Comparison of ENCODE assay signal across 32 cellular contexts in genomic region chr1:248775496-248775895, GRCh38. TPM values are rescaled to one million over a fixed set of nuclear protein-coding genes. Genes with fewer than 3 reads are reported as not detected.
DNase-seq lines count a peak whose midpoint lies in the region; FAIRE-seq lines count a peak whose summit lies in the region.
"Had no signal": no experiment of that assay in that cellular context is flagged by ENCODE, and none has a peak within 500 bp of the region (broad histone marks: within the 10 kb centered on the region; RNA-seq: fewer than 3 reads in every experiment).

No MANE protein-coding gene starts in this region.

- H3K4me1 ChIP-seq in small intestine (ENCODE audit: control insufficient read depth in 2 of 2, insufficient read depth in 1 of 2, low read depth in 1 of 2, low read length in 1 of 2) = peaks cover 0 to 5% of the 10 kb centered on the region in 2 donors
- H3K4me1 ChIP-seq: A549, BE2C, BLaER1, Caco-2 had no signal

- WGBS in small intestine, 3 donors = 21 to 60% (median 22%) methylated on average over 4 of the region's 4 CpGs

- no peaks in the 10 kb centered on the region for H3K27me3 ChIP-seq in small intestine (ENCODE audit: control insufficient read depth in 2 of 2, insufficient read depth in 2 of 2, low read length in 2 of 2)
- H3K27me3 ChIP-seq: BLaER1; BLaER1 treated with 17β-estradiol and CSF1 and Interleukin-3, amounts not matched to agents 10 nM and 100 nM had no signal

- FAIRE-seq in small intestine (lab: Jason Lieb, UNC) = peak; percentile 77
- FAIRE-seq: A204.1, A549, D721Med had no signal

- peak; percentile 98 for DNase-seq in small intestine
- no peak for DNase-seq in glomerular visceral epithelial cell (ENCODE audit: extremely low spot score)
- DNase-seq: 8988T; ACHN; AML-193; BE2C; C1 segment of cervical spinal cord; Calu3; CD4-positive, alpha-beta memory T cell; CD4-positive, alpha-beta T cell; CD4-positive, CD25-positive, alpha-beta regulatory T cell; CD8-positive, alpha-beta memory T cell; CD8-positive, alpha-beta T cell; COR-L47; DMS 273 treated with DMSO at 0.1 percent for 48 hours; DMS153; DMS53; DMS79; DMS79 treated with DMSO at 0.1 percent for 48 hours; DND-41; EL had no signal

- no peaks in the 10 kb centered on the region for H3K36me3 ChIP-seq in small intestine (ENCODE audit: control insufficient read depth in 2 of 2, insufficient read depth in 2 of 2, low read length in 2 of 2)
- H3K36me3 ChIP-seq: BE2C, BLaER1 had no signal

- H3K27ac ChIP-seq in small intestine (ENCODE audit: low read depth in 1 of 2, low read length in 1 of 2) = no peak overlapping the region
- H3K27ac ChIP-seq: 22Rv1; A549; BLaER1; BLaER1 treated with 17β-estradiol and CSF1 and Interleukin-3, amounts not matched to agents 10 nM and 100 nM; C4-2B had no signal

- no peak overlapping the region for H3K4me3 ChIP-seq in small intestine (ENCODE audit: low read depth in 1 of 2, low read length in 2 of 2)
- H3K4me3 ChIP-seq: A549; BLaER1; BLaER1 treated with 17β-estradiol and CSF1 and Interleukin-3, amounts not matched to agents 10 nM and 100 nM had no signal

- H3K9me3 ChIP-seq in small intestine (ENCODE audit: control insufficient read depth, low read depth) = no peaks in the 10 kb centered on the region
- H3K9me3 ChIP-seq: A549, BE2C had no signal

RNA-seq across cellular contexts. Expression of gene LYPD8, which starts 19.9 kb away (rescaled TPM):
- 1 to 10 TPM in 1 of 3 donors, under 1 TPM in 1, not detected in 1; 0.81 to 3.4 TPM for polyA plus RNA-seq in small intestine
- polyA plus RNA-seq: AG04450; BJ; CD14-positive monocyte; CD4-positive, alpha-beta memory T cell; CD8-positive, alpha-beta memory T cell had no signal

RNA-seq across cellular contexts. Expression of gene SH3BP5L, which starts 50.2 kb away (rescaled TPM):
- polyA plus RNA-seq in small intestine = 10 to 100 TPM; 19.1 to 38.0 (median 27.3) TPM
